In genomic region chr6:44064948-44065272, GRCh38 we compare ENCODE assay signal across 18 cellular contexts.
DNase-seq lines count a peak whose midpoint lies in the region; ATAC-seq, FAIRE-seq and TF ChIP-seq lines count a peak whose summit lies in the region.
"Had no signal": no experiment of that assay in that cellular context is flagged by ENCODE, and none has a peak within 500 bp of the region (broad histone marks: within the 10 kb centered on the region; RNA-seq: fewer than 3 reads in every experiment).

No MANE protein-coding gene starts in this region.

- no peaks in the 10 kb centered on the region for H3K9me3 ChIP-seq in keratinocyte (ENCODE audit: control insufficient read depth, low read depth, low read length)
- H3K9me3 ChIP-seq: thyroid gland had no signal

- H3K9ac ChIP-seq in keratinocyte (ENCODE audit: control insufficient read depth, extremely low read depth, insufficient read depth, low read length) (peak overlapping the region; percentile 9), mesendoderm (ENCODE audit: low read length) (no peak overlapping the region)

- TF ChIP-seq CTCF in MCF 10A (IDR thresholded peaks at IDR 0.05; ENCODE audit: unreplicated experiment) (no peak), keratinocyte (optimal IDR thresholded peaks at IDR 0.05 in 1 of 3, IDR thresholded peaks at IDR 0.05 in 1 of 3, conservative IDR thresholded peaks at IDR 0.05 in 1 of 3; ENCODE audit: extremely low read depth in 1 of 3, insufficient read depth in 2 of 3, low read length in 3 of 3) (no peak)

- dilution Hi-C loops in keratinocyte (cut with MboI; ENCODE audit: extremely low pct_ligation_motif_present, low sequenced_read_pairs): no loop called here

- no peak overlapping the region for H4K5ac ChIP-seq in mesendoderm (ENCODE audit: low read length)

- no peaks in the 10 kb centered on the region for H3K36me3 ChIP-seq in keratinocyte (ENCODE audit: control insufficient read depth in 2 of 2, extremely low read depth in 1 of 2, insufficient read depth in 2 of 2, low read length in 2 of 2)
- no peaks in the 10 kb centered on the region for H3K36me3 ChIP-seq in mesendoderm (ENCODE audit: control insufficient read depth, insufficient read depth, low read length)
- H3K36me3 ChIP-seq: esophagus squamous epithelium, thyroid gland had no signal

- H3K4me2 ChIP-seq in keratinocyte (ENCODE audit: control insufficient read depth, extremely low read depth, insufficient read depth, low read depth, low read length) (no peak overlapping the region), mesendoderm (ENCODE audit: low read length) (no peak overlapping the region)

- H2BK15ac ChIP-seq in mesendoderm (replicated peaks; ENCODE audit: low read depth): no peak overlapping the region

- no peak overlapping the region for H3K4me3 Mint-ChIP-seq in MCF 10A (ENCODE audit: unreplicated experiment)
- no peak overlapping the region for H3K4me3 Mint-ChIP-seq in stimulated activated naive B cell treated with anti-CD40 and anti-IgM and Interleukin-4, amounts not matched to agents 10 μg/mL and 1 μg/mL and 100 μg/mL, for 72 hours
- H3K4me3 Mint-ChIP-seq: activated CD4-positive, alpha-beta memory T cell treated with anti-CD3 and anti-CD28 coated beads, Interleukin-2, amount 10 ng/mL, durations not matched to agents 7 days and 5 days; CD4-positive, CD25-positive, alpha-beta regulatory T cell; nephron progenitor cell had no signal

- H3K27me3 ChIP-seq in keratinocyte (ENCODE audit: control insufficient read depth, extremely low read depth, insufficient read depth, low read length): no peaks in the 10 kb centered on the region
- H3K27me3 ChIP-seq in mesendoderm (ENCODE audit: insufficient read depth, low read length, poor library complexity): no peaks in the 10 kb centered on the region
- H3K27me3 ChIP-seq: esophagus squamous epithelium, thyroid gland had no signal

- H3K27me3 Mint-ChIP-seq in MCF 10A (ENCODE audit: insufficient read depth, unreplicated experiment): no peaks in the 10 kb centered on the region
- peaks cover 28 to 33% of the 10 kb centered on the region in 2 donors for H3K27me3 Mint-ChIP-seq in stimulated activated naive B cell treated with anti-CD40 and anti-IgM and Interleukin-4, amounts not matched to agents 10 μg/mL and 1 μg/mL and 100 μg/mL, for 72 hours

- intact Hi-C loops in Right ventricle myocardium inferior (cut with DNase I): no loop called here
- intact Hi-C loops in left ventricle myocardium superior (cut with micrococcal nuclease): no loop called here
- intact Hi-C loops in MCF 10A (cut with micrococcal nuclease): no loop called here

- H3K18ac ChIP-seq in mesendoderm (ENCODE audit: low read length): no peak overlapping the region

- no peak for FAIRE-seq in keratinocyte (lab: Jason Lieb, UNC)

- H3K4me1 Mint-ChIP-seq in MCF 10A (ENCODE audit: insufficient read depth, unreplicated experiment): peaks cover 37% of the 10 kb centered on the region
- peaks cover 21 to 27% of the 10 kb centered on the region in 2 donors for H3K4me1 Mint-ChIP-seq in stimulated activated naive B cell treated with anti-CD40 and anti-IgM and Interleukin-4, amounts not matched to agents 10 μg/mL and 1 μg/mL and 100 μg/mL, for 72 hours
- H3K4me1 Mint-ChIP-seq: CD4-positive, CD25-positive, alpha-beta regulatory T cell had no signal

- H3K79me1 ChIP-seq in mesendoderm (ENCODE audit: low read length): no peaks in the 10 kb centered on the region

- H3K23ac ChIP-seq in mesendoderm (ENCODE audit: low read length): no peak overlapping the region

- no peak overlapping the region for H3K56ac ChIP-seq in mesendoderm (ENCODE audit: low read length)

- H3K27ac ChIP-seq in keratinocyte (ENCODE audit: control insufficient read depth, insufficient read depth, low read length) (peak overlapping the region; percentile 51), mesendoderm (ENCODE audit: low read depth, low read length) (no peak overlapping the region)
- H3K27ac ChIP-seq: thyroid gland, VCaP had no signal

- POLR2A ChIA-PET in MCF 10A (lab: Yijun Ruan, JAX): interaction anchor here (0.8 to 2.0 kb wide), 4 partner anchors 22 to 436 kb away, joined by 3 to 6 read pairs (median 4); partner anchors contain the start of genes GTPBP2 and VEGFA

- H3K27ac Mint-ChIP-seq in MCF 10A (ENCODE audit: low read depth, unreplicated experiment): peak overlapping the region; percentile 57
- H3K27ac Mint-ChIP-seq in stimulated activated naive B cell treated with anti-CD40 and anti-IgM and Interleukin-4, amounts not matched to agents 10 μg/mL and 1 μg/mL and 100 μg/mL, for 72 hours: peak overlapping the region; percentile 87
- H3K27ac Mint-ChIP-seq: activated CD4-positive, alpha-beta memory T cell treated with anti-CD3 and anti-CD28 coated beads, Interleukin-2, amount 10 ng/mL, durations not matched to agents 7 days and 5 days had no signal

- WGBS in mesendoderm (ENCODE audit: extremely low coverage, insufficient coverage, low lambda C conversion rate): no CpG with 5 or more reads among the region's 3 CpGs

- CTCF ChIA-PET in MCF 10A (lab: Yijun Ruan, JAX): interaction anchor here (0.9 to 5.3 kb wide), 4 partner anchors 10 to 296 kb away, joined by 3 to 32 read pairs (median 4); partner anchors contain the start of gene VEGFA

- no peak overlapping the region for H3K4ac ChIP-seq in mesendoderm (ENCODE audit: low read depth, low read length)

- no TSS peak for BruUV-seq in MCF 10A (replicated peaks; lab: Mats Ljungman, UMichigan)

- no peak overlapping the region for H2BK120ac ChIP-seq in mesendoderm (ENCODE audit: low read depth, low read length)

- H3K79me2 ChIP-seq in keratinocyte (ENCODE audit: control insufficient read depth, insufficient read depth, low read length) (no peaks in the 10 kb centered on the region), mesendoderm (ENCODE audit: control insufficient read depth, insufficient read depth, low read length) (no peaks in the 10 kb centered on the region)

- peaks cover 44% of the 10 kb centered on the region for H3K4me1 ChIP-seq in keratinocyte (ENCODE audit: control insufficient read depth, extremely low read depth, insufficient read depth, low read length)
- H3K4me1 ChIP-seq in mesendoderm (ENCODE audit: control insufficient read depth, low read depth, low read length): peaks cover 4% of the 10 kb centered on the region

- H2AFZ ChIP-seq in keratinocyte (ENCODE audit: control insufficient read depth, low read length): no peak overlapping the region

- H3K4me3 ChIP-seq in keratinocyte (ENCODE audit: control insufficient read depth in 2 of 3, extremely low read depth in 1 of 3, insufficient read depth in 2 of 3, low read depth in 1 of 3, low read length in 3 of 3): no peak overlapping the region
- H3K4me3 ChIP-seq in mesendoderm (ENCODE audit: low read length): no peak overlapping the region
- H3K4me3 ChIP-seq: esophagus squamous epithelium, thyroid gland had no signal

- no peaks in the 10 kb centered on the region for H4K20me1 ChIP-seq in keratinocyte (ENCODE audit: control insufficient read depth, extremely low read depth, insufficient read depth, low read length)

- H4K8ac ChIP-seq in mesendoderm (ENCODE audit: low read depth, low read length): no peak overlapping the region

- no peaks in the 10 kb centered on the region for H3K9me3 Mint-ChIP-seq in MCF 10A (ENCODE audit: unreplicated experiment)
- peaks cover 3% of the 10 kb centered on the region in 2 donors for H3K9me3 Mint-ChIP-seq in stimulated activated naive B cell treated with anti-CD40 and anti-IgM and Interleukin-4, amounts not matched to agents 10 μg/mL and 1 μg/mL and 100 μg/mL, for 72 hours
- H3K9me3 Mint-ChIP-seq: activated CD4-positive, alpha-beta memory T cell treated with anti-CD3 and anti-CD28 coated beads, Interleukin-2, amount 10 ng/mL, durations not matched to agents 7 days and 5 days had no signal

- no peaks in the 10 kb centered on the region for H3K9me1 ChIP-seq in keratinocyte (ENCODE audit: control insufficient read depth, extremely low read depth, insufficient read depth, low read length)

- no peak overlapping the region for H2AK5ac ChIP-seq in mesendoderm (ENCODE audit: low read length)

- ATAC-seq in Right ventricle myocardium inferior (no peak), left ventricle myocardium superior (no peak), HG03097 (IDR thresholded peaks at IDR 0.05; ENCODE audit: low FRiP score, unreplicated experiment) (no peak)
- ATAC-seq in stimulated activated naive B cell treated with anti-CD40 and anti-IgM and Interleukin-4, amounts not matched to agents 10 μg/mL and 1 μg/mL and 100 μg/mL, for 72 hours (replicated peaks): no peak

- DNase-seq in Right ventricle myocardium inferior (ENCODE audit: missing footprints): peak; percentile 65
- no peak for DNase-seq in left ventricle myocardium superior
- no peak for DNase-seq in MCF 10A (ENCODE audit: unreplicated experiment)
- no peak for DNase-seq in keratinocyte (ENCODE audit: low read depth, low spot score)
- DNase-seq in stimulated activated naive B cell treated with anti-CD40 and anti-IgM and Interleukin-4, amounts not matched to agents 10 μg/mL and 1 μg/mL and 100 μg/mL, for 72 hours: no peak
- DNase-seq in mesendoderm: no peak
- no peak for DNase-seq in activated gamma-delta T cell treated with Interleukin-2 at 50 U/mL for 16 hours
- DNase-seq: activated effector memory CD4-positive, alpha-beta T cell treated with Interleukin-2 at 50 U/mL for 16 hours; anterior cingulate cortex; CD4-positive, CD25-positive, alpha-beta regulatory T cell; esophagus squamous epithelium; nephron progenitor cell; retina; stimulated activated CD4-positive, alpha-beta T cell treated with anti-CD3 and anti-CD28 coated beads, Interleukin-4, amount 100 ng/mL, for 1 hour; thyroid gland had no signal

- H2BK5ac ChIP-seq in mesendoderm (ENCODE audit: low read length): no peak overlapping the region

- no peaks in the 10 kb centered on the region for H3K36me3 Mint-ChIP-seq in MCF 10A (ENCODE audit: insufficient read depth, unreplicated experiment)
- H3K36me3 Mint-ChIP-seq in stimulated activated naive B cell treated with anti-CD40 and anti-IgM and Interleukin-4, amounts not matched to agents 10 μg/mL and 1 μg/mL and 100 μg/mL, for 72 hours: peaks cover 3% of the 10 kb centered on the region in 2 donors
